20 cellular contexts compared by ENCODE assay signal in the genomic region with DNA sequence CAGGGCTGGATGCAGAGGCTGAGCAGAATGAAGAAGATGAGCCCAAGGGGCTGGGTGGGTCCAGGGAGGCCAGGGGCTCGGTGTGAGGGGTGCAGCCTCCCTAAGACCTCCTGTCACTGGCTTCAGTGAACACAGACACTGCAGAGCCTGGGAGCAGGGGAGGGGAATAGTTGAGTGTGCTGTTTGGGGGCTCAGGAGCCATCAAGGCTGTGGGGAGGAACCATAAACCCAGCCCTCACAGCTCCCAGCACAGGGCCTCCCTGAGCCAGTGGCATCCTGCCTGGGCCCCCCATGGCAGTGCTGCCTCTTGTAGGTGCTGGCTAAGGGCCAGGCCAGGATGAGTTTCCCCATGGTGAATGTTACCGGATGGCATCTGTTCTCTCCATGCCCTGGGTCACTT. TPM values are rescaled to one million over a fixed set of nuclear protein-coding genes. Genes with fewer than 3 reads are reported as not detected.
DNase-seq lines count a peak whose midpoint lies in the region; ATAC-seq, FAIRE-seq and TF ChIP-seq lines count a peak whose summit lies in the region.
"Had no signal": no experiment of that assay in that cellular context is flagged by ENCODE, and none has a peak within 500 bp of the region (broad histone marks: within the 10 kb centered on the region; RNA-seq: fewer than 3 reads in every experiment).

No MANE protein-coding gene starts in this region.

- H3K27me3 Mint-ChIP-seq in natural killer cell treated with Interleukin-12 subunit alpha and Interleukin-12 subunit beta and Interleukin-15 and Interleukin-18, amount 100 ng/mL, for 72 hours = peaks cover 32 to 41% of the 10 kb centered on the region in 2 donors
- H3K27me3 Mint-ChIP-seq in natural killer cell (ENCODE audit: low read depth in 2 of 2) = peaks cover 58 to 62% of the 10 kb centered on the region in 2 donors

- no peak overlapping the region for H3K4me3 ChIP-seq in bronchial epithelial cell (ENCODE audit: low read depth, low read length)
- no peak overlapping the region for H3K4me3 ChIP-seq in osteoblast (ENCODE audit: insufficient read depth, low read length)
- H3K4me3 ChIP-seq: BLaER1 treated with 17β-estradiol and CSF1 and Interleukin-3, amounts not matched to agents 10 nM and 100 nM; GM23338 had no signal

- H3K27ac Mint-ChIP-seq in natural killer cell treated with Interleukin-12 subunit alpha and Interleukin-12 subunit beta and Interleukin-15 and Interleukin-18, amount 100 ng/mL, for 72 hours = peak overlapping the region in 1 of 2 donors; percentile 59
- no peak overlapping the region for H3K27ac Mint-ChIP-seq in natural killer cell
- H3K27ac Mint-ChIP-seq: B cell; CD8-positive, alpha-beta T cell; GM23338; HFFc6 had no signal

- intact Hi-C loops in natural killer cell (cut with micrococcal nuclease) = no loop called here

- peaks cover 18 to 29% of the 10 kb centered on the region in 2 donors for H3K4me1 Mint-ChIP-seq in natural killer cell treated with Interleukin-12 subunit alpha and Interleukin-12 subunit beta and Interleukin-15 and Interleukin-18, amount 100 ng/mL, for 72 hours (ENCODE audit: low read depth in 2 of 2)
- peaks cover 22 to 25% of the 10 kb centered on the region in 2 donors for H3K4me1 Mint-ChIP-seq in natural killer cell
- H3K4me1 Mint-ChIP-seq: GM23338 had no signal

- no peaks in the 10 kb centered on the region for H3K79me2 ChIP-seq in osteoblast (ENCODE audit: insufficient read depth, low read length)

- no peak overlapping the region for H2AFZ ChIP-seq in osteoblast (ENCODE audit: low read length)
- H2AFZ ChIP-seq: GM23338 had no signal

- ATAC-seq in natural killer cell treated with Interleukin-12 subunit alpha and Interleukin-12 subunit beta and Interleukin-15 and Interleukin-18, amount 100 ng/mL, for 72 hours = no peak
- ATAC-seq in natural killer cell (no peak), GM18868 (IDR thresholded peaks at IDR 0.05; ENCODE audit: unreplicated experiment) (no peak)
- ATAC-seq: CD8-positive, alpha-beta T cell; GM23338 had no signal

- H3K4me2 ChIP-seq in osteoblast (ENCODE audit: insufficient read depth, low read length) = no peak overlapping the region
- H3K4me2 ChIP-seq: GM23338 had no signal

- H3K36me3 ChIP-seq in bronchial epithelial cell (ENCODE audit: control insufficient read depth, insufficient read depth, low read length) (peaks cover 2% of the 10 kb centered on the region), osteoblast (ENCODE audit: insufficient read depth, low read length) (no peaks in the 10 kb centered on the region)
- H3K36me3 ChIP-seq: BLaER1 treated with 17β-estradiol and CSF1 and Interleukin-3, amounts not matched to agents 10 nM and 100 nM had no signal

- H3K4me1 ChIP-seq in osteoblast (ENCODE audit: insufficient read depth, low read length) = no peaks in the 10 kb centered on the region

- no peaks in the 10 kb centered on the region for H3K9me3 ChIP-seq in osteoblast (ENCODE audit: low read depth, low read length)

- H3K27me3 ChIP-seq in bronchial epithelial cell (ENCODE audit: control insufficient read depth, insufficient read depth, low read length) (no peaks in the 10 kb centered on the region), osteoblast (ENCODE audit: insufficient read depth, low read length) (peaks cover 25% of the 10 kb centered on the region)
- H3K27me3 ChIP-seq: BLaER1 treated with 17β-estradiol and CSF1 and Interleukin-3, amounts not matched to agents 10 nM and 100 nM had no signal

- no peaks in the 10 kb centered on the region for H4K20me1 ChIP-seq in osteoblast (ENCODE audit: insufficient read depth, low read length)
- H4K20me1 ChIP-seq: BLaER1 treated with 17β-estradiol and CSF1 and Interleukin-3, amounts not matched to agents 10 nM and 100 nM had no signal

- H3K36me3 Mint-ChIP-seq in natural killer cell treated with Interleukin-12 subunit alpha and Interleukin-12 subunit beta and Interleukin-15 and Interleukin-18, amount 100 ng/mL, for 72 hours = peaks cover 8% of the 10 kb centered on the region
- no peaks in the 10 kb centered on the region for H3K36me3 Mint-ChIP-seq in natural killer cell
- H3K36me3 Mint-ChIP-seq: CD8-positive, alpha-beta T cell had no signal

- peak; percentile 76 for FAIRE-seq in bronchial epithelial cell (lab: Jason Lieb, UNC)
- FAIRE-seq: G401.6, GM12891, H54 had no signal

- H3K4me3 Mint-ChIP-seq in natural killer cell treated with Interleukin-12 subunit alpha and Interleukin-12 subunit beta and Interleukin-15 and Interleukin-18, amount 100 ng/mL, for 72 hours = peak overlapping the region; percentile 80
- no peak overlapping the region for H3K4me3 Mint-ChIP-seq in natural killer cell
- H3K4me3 Mint-ChIP-seq: B cell; CD8-positive, alpha-beta T cell; GM23338; HFFc6 had no signal

- no peak overlapping the region for H3K27ac ChIP-seq in osteoblast (ENCODE audit: low read depth, low read length)
- H3K27ac ChIP-seq: BLaER1 treated with 17β-estradiol and CSF1 and Interleukin-3, amounts not matched to agents 10 nM and 100 nM; HL-60 had no signal

- TF ChIP-seq CTCF in natural killer cell (IDR thresholded peaks at IDR 0.05) (no peak), bronchial epithelial cell (IDR thresholded peaks at IDR 0.05; ENCODE audit: insufficient read depth, low read length, severe bottlenecking) (no peak), osteoblast (IDR thresholded peaks at IDR 0.05; ENCODE audit: extremely low read depth, low read depth, low read length) (no peak)

- peak; percentile 20 for DNase-seq in natural killer cell treated with Interleukin-12 subunit alpha and Interleukin-12 subunit beta and Interleukin-15 and Interleukin-18, amount 100 ng/mL, for 72 hours (ENCODE audit: low spot score)
- DNase-seq in natural killer cell (no peak), bronchial epithelial cell (ENCODE audit: low read depth) (no peak), osteoblast (ENCODE audit: insufficient read length, low spot score, missing footprints) (peak; percentile 14), KG1 (lab: John Stamatoyannopoulos, UW) (no peak), NOMO-1 treated with dmso at 0.1 percent for 144 hours (lab: John Stamatoyannopoulos, UW; ENCODE audit: unreplicated experiment) (no peak)
- DNase-seq: Calu3; CD8-positive, alpha-beta T cell; HCEC 1CT; HFFc6 had no signal

- no peaks in the 10 kb centered on the region for H3K9me3 Mint-ChIP-seq in natural killer cell treated with Interleukin-12 subunit alpha and Interleukin-12 subunit beta and Interleukin-15 and Interleukin-18, amount 100 ng/mL, for 72 hours
- H3K9me3 Mint-ChIP-seq in natural killer cell = peaks cover 0 to 4% of the 10 kb centered on the region in 2 donors
- H3K9me3 Mint-ChIP-seq: CD8-positive, alpha-beta T cell had no signal

RNA-seq across cellular contexts. Expression of gene KCNJ5, which starts 25.5 kb away (rescaled TPM):
- not detected for total RNA-seq in natural killer cell treated with Interleukin-12 subunit alpha and Interleukin-12 subunit beta and Interleukin-15 and Interleukin-18, amount 100 ng/mL, for 72 hours
- under 1 TPM; 0.09 to 0.18 (median 0.15) TPM for total RNA-seq in natural killer cell
- total RNA-seq in bronchial epithelial cell = 13.2 and 15.5 TPM in 2 replicates
- total RNA-seq in osteoblast = 0.29 and 0.36 TPM in 2 replicates
- total RNA-seq: B cell; Calu3; CD8-positive, alpha-beta T cell; GM23338; HFFc6; HT1080 had no signal

RNA-seq across cellular contexts. Expression of gene TP53AIP1, which starts 26.0 kb away (rescaled TPM):
- total RNA-seq in natural killer cell treated with Interleukin-12 subunit alpha and Interleukin-12 subunit beta and Interleukin-15 and Interleukin-18, amount 100 ng/mL, for 72 hours = not detected
- not detected for total RNA-seq in natural killer cell
- 1.3 and 4.6 TPM in 2 replicates for total RNA-seq in bronchial epithelial cell
- under 0.01 TPM in 1 of 2 replicates, not detected in the other for total RNA-seq in osteoblast
- total RNA-seq: A172, HFFc6, HT1080 had no signal

RNA-seq across cellular contexts. Expression of gene KCNJ1, which starts 49.5 kb away (rescaled TPM):
- not detected for total RNA-seq in natural killer cell treated with Interleukin-12 subunit alpha and Interleukin-12 subunit beta and Interleukin-15 and Interleukin-18, amount 100 ng/mL, for 72 hours
- total RNA-seq in natural killer cell = not detected
- under 0.01 TPM in 1 of 2 replicates, not detected in the other for total RNA-seq in bronchial epithelial cell
- total RNA-seq in osteoblast = not detected in 2 replicates
- total RNA-seq: A172; B cell; Calu3; CD8-positive, alpha-beta T cell; GM23338; HFFc6; HT1080 had no signal

Comparison
In these comparisons a context has a peak if more than half of its experiments do, and no peak if none do; other contexts are left out.
1. DNase-seq: peak in natural killer cell treated with Interleukin-12 subunit alpha and Interleukin-12 subunit beta and Interleukin-15 and Interleukin-18, amount 100 ng/mL, for 72 hours (single experiment) and osteoblast (single experiment); none in natural killer cell (single experiment), bronchial epithelial cell (single experiment), KG1 (single experiment) and NOMO-1 treated with dmso at 0.1 percent for 144 hours (single experiment).
2. RNA of gene KCNJ5, which starts 25.5 kb away (total RNA-seq): 13.2 to 15.5 TPM in bronchial epithelial cell; 0.29 to 0.36 TPM in osteoblast, 0.09 to 0.18 TPM in natural killer cell and not detected in natural killer cell treated with Interleukin-12 subunit alpha and Interleukin-12 subunit beta and Interleukin-15 and Interleukin-18, amount 100 ng/mL, for 72 hours; every median in the first group is over 10 times any median in the second.